In the genomic region with DNA sequence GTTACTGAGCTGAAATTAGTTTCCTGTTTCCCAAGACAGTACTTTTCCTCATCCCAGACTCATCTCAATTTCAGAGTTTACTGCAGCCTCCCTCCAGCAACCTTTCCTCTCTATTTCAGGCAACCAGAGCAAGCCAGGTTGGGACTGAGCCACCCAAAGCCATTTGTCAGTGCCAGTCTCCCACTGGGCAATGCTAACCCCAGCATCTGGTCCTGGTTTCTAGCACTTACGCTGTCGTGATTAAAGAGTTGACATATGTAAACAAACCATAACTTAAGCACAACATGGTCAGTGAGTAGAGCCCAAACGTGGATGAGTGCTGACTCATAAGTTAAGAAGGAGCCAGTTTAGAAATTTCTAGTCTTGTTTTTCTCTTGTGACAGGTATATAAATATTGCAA, we compare ENCODE assay signal across 11 cellular contexts.
DNase-seq lines count a peak whose midpoint lies in the region; ATAC-seq and TF ChIP-seq lines count a peak whose summit lies in the region.
"Had no signal": no experiment of that assay in that cellular context is flagged by ENCODE, and none has a peak within 500 bp of the region (broad histone marks: within the 10 kb centered on the region; RNA-seq: fewer than 3 reads in every experiment).

No MANE protein-coding gene starts in this region.

- ATAC-seq in right cardiac atrium = peak; percentile 39 to 62
- peak; percentile 73 for ATAC-seq in aorta (ENCODE audit: low FRiP score)

- H2AK5ac ChIP-seq in neuronal stem cell (ENCODE audit: low read depth, low read length) = no peak overlapping the region

- TF ChIP-seq CTCF in cardiac muscle cell (IDR thresholded peaks at IDR 0.05; ENCODE audit: low read depth, low read length) = no peak

- no peak overlapping the region for H4K91ac ChIP-seq in neuronal stem cell (ENCODE audit: low read depth, low read length, poor library complexity)

- no peak overlapping the region for H3K4me2 ChIP-seq in neuronal stem cell (ENCODE audit: insufficient read depth, low read length, poor library complexity, severe bottlenecking)
- H3K4me2 ChIP-seq: BLaER1 treated with 17β-estradiol and CSF1 and Interleukin-3, amounts not matched to agents 10 nM and 100 nM had no signal

- 45% methylated on average over 3 of the region's 3 CpGs for WGBS in right cardiac atrium
- 5% methylated on average over 3 of the region's 3 CpGs for WGBS in aorta, 2 donors
- no CpG with 5 or more reads among the region's 3 CpGs for WGBS in neuronal stem cell (ENCODE audit: extremely low coverage in 2 of 2, insufficient read length in 2 of 2, insufficient replicate concordance in 1 of 2), 2 donors

- H3K27ac ChIP-seq in cardiac muscle cell (peak overlapping the region; percentile 21), right cardiac atrium (ENCODE audit: low read length) (peak overlapping the region; percentile 30), aorta (ENCODE audit: low read depth in 1 of 2, low read length in 2 of 2) (peak overlapping the region in 1 of 2 donors; percentile 48), neuronal stem cell (replicated peaks; ENCODE audit: low read length) (no peak overlapping the region)
- H3K27ac ChIP-seq: BLaER1 treated with 17β-estradiol and CSF1 and Interleukin-3, amounts not matched to agents 10 nM and 100 nM had no signal

- H2BK15ac ChIP-seq in neuronal stem cell (ENCODE audit: low read length) = no peak overlapping the region

- no peaks in the 10 kb centered on the region for H3K79me1 ChIP-seq in neuronal stem cell (ENCODE audit: low read depth, low read length)

- intact Hi-C loops in cardiac septum (cut with DNase I) (no loop called here), right cardiac atrium (cut with DNase I) (no loop called here), aorta (cut with DNase I) (no loop called here)

- H3K4ac ChIP-seq in neuronal stem cell (ENCODE audit: low read length) = no peak overlapping the region

- no peaks in the 10 kb centered on the region for H3K9me3 ChIP-seq in cardiac muscle cell (ENCODE audit: low read depth)
- no peaks in the 10 kb centered on the region for H3K9me3 ChIP-seq in right cardiac atrium (ENCODE audit: control insufficient read depth, low read length)
- H3K9me3 ChIP-seq in aorta (ENCODE audit: control insufficient read depth, low read length) = no peaks in the 10 kb centered on the region
- peaks cover 0 to 2% of the 10 kb centered on the region in 2 donors for H3K9me3 ChIP-seq in neuronal stem cell (replicated peaks in 1 of 2; ENCODE audit: control insufficient read depth in 2 of 2, insufficient read depth in 1 of 2, low read depth in 1 of 2, low read length in 2 of 2)

- no peak overlapping the region for H2BK5ac ChIP-seq in neuronal stem cell (ENCODE audit: low read length)

- no peaks in the 10 kb centered on the region for H3K36me3 ChIP-seq in cardiac muscle cell
- no peaks in the 10 kb centered on the region for H3K36me3 ChIP-seq in aorta (ENCODE audit: control insufficient read depth in 1 of 2, insufficient read depth in 2 of 2, low read length in 1 of 2)
- H3K36me3 ChIP-seq in neuronal stem cell (replicated peaks in 1 of 2; ENCODE audit: control insufficient read depth in 2 of 2, insufficient read depth in 2 of 2, low read length in 2 of 2) = no peaks in the 10 kb centered on the region
- H3K36me3 ChIP-seq: BLaER1 treated with 17β-estradiol and CSF1 and Interleukin-3, amounts not matched to agents 10 nM and 100 nM had no signal

- H3K4me3 ChIP-seq in cardiac muscle cell = no peak overlapping the region
- no peak overlapping the region for H3K4me3 ChIP-seq in right cardiac atrium (ENCODE audit: low read length)
- no peak overlapping the region for H3K4me3 ChIP-seq in aorta (ENCODE audit: low read length in 2 of 2)
- no peak overlapping the region for H3K4me3 ChIP-seq in neuronal stem cell (ENCODE audit: low read length in 2 of 2)
- H3K4me3 ChIP-seq: BLaER1 treated with 17β-estradiol and CSF1 and Interleukin-3, amounts not matched to agents 10 nM and 100 nM had no signal

- no peak overlapping the region for H2BK12ac ChIP-seq in neuronal stem cell (ENCODE audit: low read length)

- no peaks in the 10 kb centered on the region for H3K27me3 ChIP-seq in cardiac muscle cell
- H3K27me3 ChIP-seq in right cardiac atrium (ENCODE audit: control insufficient read depth, insufficient read depth) = no peaks in the 10 kb centered on the region
- H3K27me3 ChIP-seq in aorta (ENCODE audit: control insufficient read depth in 1 of 2, insufficient read depth in 2 of 2, low read length in 1 of 2) = no peaks in the 10 kb centered on the region
- no peaks in the 10 kb centered on the region for H3K27me3 ChIP-seq in neuronal stem cell (ENCODE audit: control insufficient read depth in 3 of 3, insufficient read depth in 3 of 3, low read depth in 1 of 3, low read length in 3 of 3)
- H3K27me3 ChIP-seq: BLaER1 treated with 17β-estradiol and CSF1 and Interleukin-3, amounts not matched to agents 10 nM and 100 nM had no signal

- no peak overlapping the region for H3K14ac ChIP-seq in neuronal stem cell (ENCODE audit: low read length)

- no peak overlapping the region for H2BK120ac ChIP-seq in neuronal stem cell (ENCODE audit: low read depth, low read length)

- peak; percentile 12 to 50 for DNase-seq in cardiac muscle cell (ENCODE audit: low read depth in 1 of 2, low spot score in 1 of 2)
- DNase-seq in cardiac septum (ENCODE audit: low spot score) = no peak
- DNase-seq in amniotic epithelial cell (ENCODE audit: low read depth) = peak; percentile 97
- no peak for DNase-seq in right cardiac atrium
- DNase-seq in aorta = peak in 1 of 2 donors; percentile 45
- no peak for DNase-seq in neuronal stem cell (ENCODE audit: low spot score)
- DNase-seq in hypothalamus (lab: John Stamatoyannopoulos, UW) = no peak
- no peak for DNase-seq in SW 1271 (lab: John Stamatoyannopoulos, UW)
- DNase-seq: cortex of kidney, NCI-H1436 had no signal

- no peak overlapping the region for H3K23ac ChIP-seq in neuronal stem cell (ENCODE audit: low read depth, low read length, poor library complexity)

- no peak overlapping the region for H4K8ac ChIP-seq in neuronal stem cell (ENCODE audit: low read depth, low read length)

- no peak overlapping the region for H3K18ac ChIP-seq in neuronal stem cell (ENCODE audit: low read length)

- H2AFZ ChIP-seq in neuronal stem cell (ENCODE audit: low read length) = no peak overlapping the region

- H3K9ac ChIP-seq in neuronal stem cell (ENCODE audit: low read depth, low read length, poor library complexity) = no peak overlapping the region
- H3K9ac ChIP-seq: BLaER1 treated with 17β-estradiol and CSF1 and Interleukin-3, amounts not matched to agents 10 nM and 100 nM had no signal

- peaks cover 11% of the 10 kb centered on the region for H3K4me1 ChIP-seq in cardiac muscle cell (ENCODE audit: low read depth)
- H3K4me1 ChIP-seq in right cardiac atrium (ENCODE audit: control insufficient read depth, insufficient read depth, low read length) = no peaks in the 10 kb centered on the region
- peaks cover 0 to 2% of the 10 kb centered on the region in 2 donors for H3K4me1 ChIP-seq in aorta (ENCODE audit: control insufficient read depth in 1 of 2, insufficient read depth in 2 of 2, low read length in 2 of 2)
- H3K4me1 ChIP-seq in neuronal stem cell (ENCODE audit: control insufficient read depth in 2 of 2, insufficient read depth in 1 of 2, low read depth in 1 of 2, low read length in 2 of 2) = peaks cover 0 to 3% of the 10 kb centered on the region in 2 donors

Comparison
In these comparisons a context has a peak if more than half of its experiments do, and no peak if none do; other contexts are left out.
1. DNase-seq: peak in cardiac muscle cell (2 of 2) and amniotic epithelial cell (single experiment); none in cardiac septum (single experiment), right cardiac atrium (0 of 3), neuronal stem cell (single experiment), hypothalamus (0 of 51) and SW 1271 (0 of 2).